9 cellular contexts compared by ENCODE assay signal in the genomic region with DNA sequence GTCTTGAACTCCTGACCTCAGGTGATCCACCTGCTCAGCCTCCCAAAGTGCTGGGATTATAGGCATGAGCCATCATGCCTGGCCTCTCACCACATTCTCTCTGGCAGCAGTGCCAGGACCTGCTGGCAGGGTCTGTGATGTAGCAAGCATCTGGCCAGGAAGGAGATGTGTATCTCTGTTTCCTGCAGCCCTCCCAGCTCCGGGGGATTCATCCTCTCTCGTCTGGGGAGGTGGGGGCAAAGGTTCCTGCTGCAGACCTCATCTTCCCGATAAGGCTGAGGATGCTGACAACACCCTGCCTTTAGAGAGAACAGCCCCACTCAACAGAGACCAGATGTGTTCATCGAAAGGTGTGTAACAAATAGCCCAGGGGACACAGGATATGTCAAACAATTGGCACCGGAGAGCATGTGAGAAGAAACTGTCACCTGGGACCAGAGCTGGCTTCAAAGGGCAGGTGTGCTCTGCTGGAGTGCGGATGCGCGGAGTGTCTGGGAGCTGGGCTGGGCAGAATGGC. TPM values are rescaled to one million over a fixed set of nuclear protein-coding genes. Genes with fewer than 3 reads are reported as not detected.
DNase-seq lines count a peak whose midpoint lies in the region; ATAC-seq and TF ChIP-seq lines count a peak whose summit lies in the region.
"Had no signal": no experiment of that assay in that cellular context is flagged by ENCODE, and none has a peak within 500 bp of the region (broad histone marks: within the 10 kb centered on the region; RNA-seq: fewer than 3 reads in every experiment).

No MANE protein-coding gene starts in this region.

- H3K27me3 ChIP-seq in MM.1S (replicated peaks; ENCODE audit: insufficient read depth, low read length), result no peaks in the 10 kb centered on the region

- H3K9ac ChIP-seq in MM.1S (ENCODE audit: low read length), result peak overlapping the region; percentile 79

- no peak for ATAC-seq in activated T-cell treated with anti-CD3 and anti-CD28 coated beads, Interleukin-2, amount 50 U/mL, for 4 hours
- ATAC-seq in left colon (no peak), GM21619 (IDR thresholded peaks at IDR 0.05; ENCODE audit: unreplicated experiment) (no peak)

- peaks cover 2% of the 10 kb centered on the region for H3K27me3 Mint-ChIP-seq in activated T-cell treated with anti-CD3 and anti-CD28 coated beads, Interleukin-2, amount 50 U/mL, for 4 hours (ENCODE audit: low read depth)
- H3K27me3 Mint-ChIP-seq in neural crest cell (ENCODE audit: low read depth), result no peaks in the 10 kb centered on the region

- H3K4me3 Mint-ChIP-seq in activated T-cell treated with anti-CD3 and anti-CD28 coated beads, Interleukin-2, amount 50 U/mL, for 4 hours, result peak overlapping the region; percentile 17
- peak overlapping the region; percentile 76 for H3K4me3 Mint-ChIP-seq in neural crest cell

- peaks cover 16% of the 10 kb centered on the region for H3K36me3 Mint-ChIP-seq in activated T-cell treated with anti-CD3 and anti-CD28 coated beads, Interleukin-2, amount 50 U/mL, for 4 hours (ENCODE audit: insufficient read depth)
- H3K36me3 Mint-ChIP-seq in neural crest cell (ENCODE audit: low read depth), result no peaks in the 10 kb centered on the region
- H3K36me3 Mint-ChIP-seq: naive B cell had no signal

- peak overlapping the region; percentile 69 for H3K4me3 ChIP-seq in MM.1S (ENCODE audit: low read length)

- peaks cover 41% of the 10 kb centered on the region for H3K79me2 ChIP-seq in MM.1S (ENCODE audit: low read length)

- no peaks in the 10 kb centered on the region for H3K9me2 ChIP-seq in MM.1S (replicated peaks; ENCODE audit: insufficient read depth, low read length)

- peaks cover 29% of the 10 kb centered on the region for H3K4me1 Mint-ChIP-seq in activated T-cell treated with anti-CD3 and anti-CD28 coated beads, Interleukin-2, amount 50 U/mL, for 4 hours (ENCODE audit: low read depth)
- peaks cover 30% of the 10 kb centered on the region for H3K4me1 Mint-ChIP-seq in neural crest cell

- CTCF ChIA-PET in RWPE1 (lab: Yijun Ruan, JAX), result interaction anchor here (0.6 to 1.0 kb wide), 3 partner anchors 20 to 239 kb away, joined by 3 to 6 read pairs (median 3); no protein-coding TSS in a partner anchor

- no peaks in the 10 kb centered on the region for H4K20me1 ChIP-seq in MM.1S (ENCODE audit: insufficient read depth, low read length)

- intact Hi-C loops in left colon (cut with DNase I, micrococcal nuclease), result loop anchor here (5.0 to 10.0 kb wide), 3 partner anchors 159 to 409 kb away; no protein-coding TSS in a partner anchor

- H3K27ac ChIP-seq in MM.1S (ENCODE audit: low read length) (peak overlapping the region; percentile 93), RWPE1 (peak overlapping the region; percentile 19; the same call in 1 of the 2 replicates)

- peaks cover 39% of the 10 kb centered on the region for H3K4me1 ChIP-seq in MM.1S (ENCODE audit: low read length)

- H3K4me2 ChIP-seq in MM.1S (ENCODE audit: low read depth, low read length), result peak overlapping the region; percentile 90

- H3K9me3 Mint-ChIP-seq in activated T-cell treated with anti-CD3 and anti-CD28 coated beads, Interleukin-2, amount 50 U/mL, for 4 hours, result no peaks in the 10 kb centered on the region
- peaks cover 3% of the 10 kb centered on the region for H3K9me3 Mint-ChIP-seq in neural crest cell

- H3F3A ChIP-seq in MM.1S (ENCODE audit: insufficient read depth, low read length), result peaks cover 55% of the 10 kb centered on the region

- no peak overlapping the region for H3K27ac Mint-ChIP-seq in neural crest cell (ENCODE audit: unreplicated experiment)

- no peak for DNase-seq in activated T-cell treated with anti-CD3 and anti-CD28 coated beads, Interleukin-2, amount 50 U/mL, for 4 hours
- no peak for DNase-seq in activated T-cell treated with anti-CD3 and anti-CD28 coated beads for 4 hours
- DNase-seq in MM.1S, result peak; percentile 91
- no peak for DNase-seq in RWPE1 (ENCODE audit: low spot score)
- DNase-seq in neural crest cell (ENCODE audit: low read depth, low spot score), result no peak
- no peak for DNase-seq in left colon
- no peak for DNase-seq in islet precursor cell

- H2AFZ ChIP-seq in MM.1S (ENCODE audit: low read length), result peak overlapping the region; percentile 42

- POLR2A ChIA-PET in RWPE1 (lab: Yijun Ruan, JAX; ENCODE audit: low non-redundant PET), result no interaction called here

- no peaks in the 10 kb centered on the region for H3K36me3 ChIP-seq in MM.1S (replicated peaks; ENCODE audit: insufficient read depth, low read length)

- TF ChIP-seq CTCF in MM.1S (IDR thresholded peaks at IDR 0.05; ENCODE audit: low read length) (no peak), RWPE1 (conservative IDR thresholded peaks at IDR 0.05; ENCODE audit: low read depth) (no peak), neural crest cell (conservative IDR thresholded peaks at IDR 0.05) (no peak)

- H3K9me3 ChIP-seq in MM.1S (replicated peaks; ENCODE audit: insufficient read depth, low read length), result no peaks in the 10 kb centered on the region

RNA-seq across cellular contexts. Expression of a gene that starts 54.8 kb away (rescaled TPM):
- total RNA-seq in activated T-cell treated with anti-CD3 and anti-CD28 coated beads, Interleukin-2, amount 50 U/mL, for 4 hours, result 10 to 100 TPM; 26.5 to 36.9 (median 27.4) TPM
- total RNA-seq in neural crest cell (108 TPM in 2 replicates), left colon (10 to 100 TPM; 30.4 to 48.2 TPM)
